In genomic region chr10:124222298-124223000, GRCh38 we compare ENCODE assay signal across 14 cellular contexts.
DNase-seq lines count a peak whose midpoint lies in the region; ATAC-seq, FAIRE-seq and TF ChIP-seq lines count a peak whose summit lies in the region.
"Had no signal": no experiment of that assay in that cellular context is flagged by ENCODE, and none has a peak within 500 bp of the region (broad histone marks: within the 10 kb centered on the region; RNA-seq: fewer than 3 reads in every experiment).

No MANE protein-coding gene starts in this region.

- 78% methylated on average over 15 of the region's 15 CpGs; no CpG with 5 or more reads in 1 of the 2 experiments for WGBS in H1 (ENCODE audit: extremely low coverage in 1 of 2, insufficient coverage in 1 of 2, insufficient read length in 1 of 2, insufficient replicate concordance in 2 of 2, low coverage in 1 of 2, low lambda C conversion rate in 2 of 2, missing lambda C conversion rate in 1 of 2), 2 experiments

- H3K27me3 Mint-ChIP-seq in activated CD4-positive, alpha-beta T cell treated with anti-CD3 and anti-CD28 coated beads, Interleukin-2, amount 10 ng/mL, durations not matched to agents 24 days and 14 days = peaks cover 2% of the 10 kb centered on the region
- peaks cover 14% of the 10 kb centered on the region for H3K27me3 Mint-ChIP-seq in activated T-cell treated with anti-CD3 and anti-CD28 coated beads, Interleukin-2, amount 50 U/mL, for 24 hours

- intact Hi-C loops in activated CD4-positive, alpha-beta T cell treated with anti-CD3 and anti-CD28 coated beads, Interleukin-2, amount 10 ng/mL, durations not matched to agents 24 days and 14 days (cut with micrococcal nuclease) = loop anchor here (10.0 kb wide), 1 partner anchor 228 kb away; no protein-coding TSS in a partner anchor
- intact Hi-C loops in Right ventricle myocardium inferior (cut with DNase I) = no loop called here

- no peak overlapping the region; a peak in 1 of 4 replicates for H3K4me2 ChIP-seq in H1 (ENCODE audit: insufficient read depth in 1 of 2, low read depth in 2 of 2, low read length in 2 of 2)

- H3K27me3 ChIP-seq in H1 (replicated peaks in 1 of 4; ENCODE audit: control insufficient read depth in 3 of 4, extremely low read depth in 1 of 4, insufficient read depth in 3 of 4, low read length in 3 of 4) = no peaks in the 10 kb centered on the region; a peak in 2 of 7 replicates

- no peak for TF ChIP-seq POLR2A in H1 (IDR thresholded peaks at IDR 0.05; ENCODE audit: control extremely low read depth in 1 of 2, low read depth in 2 of 2, low read length in 2 of 2)

- no peaks in the 10 kb centered on the region for H3K23me2 ChIP-seq in H1 (ENCODE audit: low read depth, low read length)

- no peak for TF ChIP-seq CTCF in H1 (IDR thresholded peaks at IDR 0.05; ENCODE audit: control extremely low read depth in 1 of 3, insufficient read depth in 1 of 3, low read depth in 1 of 3, low read length in 3 of 3)

- peaks cover 15% of the 10 kb centered on the region for H3K9me3 Mint-ChIP-seq in activated CD4-positive, alpha-beta T cell treated with anti-CD3 and anti-CD28 coated beads, Interleukin-2, amount 10 ng/mL, durations not matched to agents 24 days and 14 days
- peaks cover 16% of the 10 kb centered on the region for H3K9me3 Mint-ChIP-seq in activated T-cell treated with anti-CD3 and anti-CD28 coated beads, Interleukin-2, amount 50 U/mL, for 24 hours

- no peak overlapping the region for H3K27ac ChIP-seq in H1 (ENCODE audit: low read depth, low read length)

- no peaks in the 10 kb centered on the region for H3K79me2 ChIP-seq in H1 (ENCODE audit: control insufficient read depth in 1 of 2, insufficient read depth in 2 of 2, low read length in 2 of 2)

- H3K36me3 Mint-ChIP-seq in activated CD4-positive, alpha-beta T cell treated with anti-CD3 and anti-CD28 coated beads, Interleukin-2, amount 10 ng/mL, durations not matched to agents 24 days and 14 days (ENCODE audit: low read depth) = peaks cover 2% of the 10 kb centered on the region
- H3K36me3 Mint-ChIP-seq in activated T-cell treated with anti-CD3 and anti-CD28 coated beads, Interleukin-2, amount 50 U/mL, for 24 hours (ENCODE audit: low read depth) = no peaks in the 10 kb centered on the region

- peak overlapping the region; percentile 61; the same call in 1 of the 2 replicates for H2BK15ac ChIP-seq in H1 (ENCODE audit: low read length)

- H2BK20ac ChIP-seq in H1 (ENCODE audit: low read length) = no peak overlapping the region

- no peak overlapping the region for H3K4ac ChIP-seq in H1 (replicated peaks; ENCODE audit: insufficient read length, low read depth, low read length)

- no peak for DNase-seq in activated CD4-positive, alpha-beta T cell treated with anti-CD3 and anti-CD28 coated beads, Interleukin-2, amount 10 ng/mL, durations not matched to agents 24 days and 14 days
- no peak for DNase-seq in activated CD4-positive, alpha-beta T cell treated with anti-CD3 and anti-CD28 coated beads for 48 hours
- DNase-seq in H1 (ENCODE audit: low read depth in 1 of 2, low spot score in 2 of 2) (no peak), Right ventricle myocardium inferior (ENCODE audit: missing footprints) (no peak), H4 (ENCODE audit: low spot score) (no peak), NCI-H2081 (lab: John Stamatoyannopoulos, UW) (no peak)
- DNase-seq in activated T-cell treated with anti-CD3 and anti-CD28 coated beads, Interleukin-2, amount 50 U/mL, for 24 hours = no peak
- DNase-seq: activated naive CD8-positive, alpha-beta T cell treated with anti-CD3 and anti-CD28 coated beads, Interleukin-2, amount 10 ng/mL, durations not matched to agents 7 days and 5 days; NCI-H446 treated with DMSO at 0.1 percent for 48 hours; stimulated activated CD4-positive, alpha-beta T cell treated with anti-CD3 and anti-CD28 coated beads, Interleukin-15, amount 100 ng/mL, for 24 hours; stimulated activated naive CD8-positive, alpha-beta T cell treated with anti-CD3 and anti-CD28 coated beads, Interleukin-15, Interleukin-2, amounts not matched to agents 100 U/mL and 50 U/mL, for 24 hours had no signal

- H3K4me1 Mint-ChIP-seq in activated CD4-positive, alpha-beta T cell treated with anti-CD3 and anti-CD28 coated beads, Interleukin-2, amount 10 ng/mL, durations not matched to agents 24 days and 14 days = peaks cover 23% of the 10 kb centered on the region
- H3K4me1 Mint-ChIP-seq in activated T-cell treated with anti-CD3 and anti-CD28 coated beads, Interleukin-2, amount 50 U/mL, for 24 hours (ENCODE audit: low read depth) = no peaks in the 10 kb centered on the region

- no peak overlapping the region for H3K9ac ChIP-seq in H1 (replicated peaks in 1 of 4; ENCODE audit: extremely low read depth in 1 of 4, low read depth in 3 of 4, low read length in 3 of 4)

- no peak for TF ChIP-seq RAD21 in H1 (IDR thresholded peaks at IDR 0.05 in 1 of 2, conservative IDR thresholded peaks at IDR 0.05 in 1 of 2; ENCODE audit: low read depth in 2 of 2, low read length in 2 of 2)

- POLR2A ChIA-PET in H1 (lab: Charles Lee; ENCODE audit: partially characterized antibody) = interaction anchor here (0.9 to 1.3 kb wide), 2 partner anchors 15 to 196 kb away, joined by 3 to 4 read pairs; partner anchors contain the start of gene OAT

- H2AFZ ChIP-seq in H1 (ENCODE audit: low read length) = 0 out of 2 replicates have a peak overlapping the region, but pooled peaks have one; percentile 20

- no peak overlapping the region for H4K91ac ChIP-seq in H1 (replicated peaks; ENCODE audit: insufficient read length, low read length)

- H3K4me3 Mint-ChIP-seq in activated CD4-positive, alpha-beta T cell treated with anti-CD3 and anti-CD28 coated beads, Interleukin-2, amount 10 ng/mL, durations not matched to agents 24 days and 14 days = peak overlapping the region; percentile 34
- H3K4me3 Mint-ChIP-seq in activated T-cell treated with anti-CD3 and anti-CD28 coated beads, Interleukin-2, amount 50 U/mL, for 24 hours = no peak overlapping the region

- no peak for TF ChIP-seq EP300 in H1 (IDR thresholded peaks at IDR 0.05; ENCODE audit: borderline replicate concordance in 1 of 2, low read depth in 2 of 2, low read length in 2 of 2)

- no peak overlapping the region for H2AK5ac ChIP-seq in H1 (ENCODE audit: low read depth, low read length)

- peaks cover 0 to 8% (median 6%) of the 10 kb centered on the region in 4 experiments; a peak in 3 of 7 replicates for H3K4me1 ChIP-seq in H1 (replicated peaks in 1 of 4; ENCODE audit: control insufficient read depth in 3 of 4, insufficient read depth in 4 of 4, low read length in 3 of 4)

- no peaks in the 10 kb centered on the region for H3K79me1 ChIP-seq in H1 (ENCODE audit: low read depth, low read length)

- no peak overlapping the region for H2BK120ac ChIP-seq in H1 (replicated peaks; ENCODE audit: low read depth, low read length)

- H3K4me3 ChIP-seq in H1 (ENCODE audit: extremely low read depth in 1 of 4, insufficient read depth in 2 of 4, low read depth in 3 of 4, low read length in 4 of 4) = no peak overlapping the region

- peaks cover 0 to 6% of the 10 kb centered on the region in 2 experiments; a peak in 2 of 4 replicates for H3K9me3 ChIP-seq in H1 (ENCODE audit: insufficient read depth in 2 of 2, low read depth in 1 of 2, low read length in 1 of 2)

- ATAC-seq in HG03442 (IDR thresholded peaks at IDR 0.05; ENCODE audit: unreplicated experiment) (peak; percentile 17), Right ventricle myocardium inferior (no peak)
- ATAC-seq: stimulated activated naive CD8-positive, alpha-beta T cell treated with anti-CD3 and anti-CD28 coated beads, Interleukin-15, Interleukin-2, amounts not matched to agents 100 U/mL and 50 U/mL, for 24 hours had no signal

- no peak overlapping the region for H4K5ac ChIP-seq in H1 (ENCODE audit: insufficient read length, low read depth, low read length)

- H3K18ac ChIP-seq in H1 (ENCODE audit: extremely low read depth, low read length) = no peak overlapping the region; the same call in 1 of the 2 replicates

- no peak overlapping the region; the same call in 1 of the 2 replicates for H4K8ac ChIP-seq in H1 (ENCODE audit: extremely low read depth, insufficient read depth, low read length)

- no peak overlapping the region for H3K56ac ChIP-seq in H1 (replicated peaks; ENCODE audit: insufficient read length, low read depth, low read length)

- H3K23ac ChIP-seq in H1 (ENCODE audit: insufficient read length) = no peak overlapping the region

- CTCF ChIA-PET in H1 (lab: Charles Lee; ENCODE audit: partially characterized antibody) = interaction anchor here (0.6 to 2.3 kb wide), 11 partner anchors 8 to 576 kb away, joined by 3 to 8 read pairs (median 3); no protein-coding TSS in a partner anchor

- no peak overlapping the region for H2BK12ac ChIP-seq in H1 (ENCODE audit: low read depth, low read length)

- no peak for FAIRE-seq in H1 (lab: Jason Lieb, UNC)
- FAIRE-seq: A204.1, endometrium had no signal

- no peaks in the 10 kb centered on the region for H4K20me1 ChIP-seq in H1 (replicated peaks in 1 of 2; ENCODE audit: control insufficient read depth in 1 of 2, insufficient read depth in 2 of 2, low read length in 2 of 2)

- no peak overlapping the region for H3K14ac ChIP-seq in H1 (ENCODE audit: insufficient read length)

- no peaks in the 10 kb centered on the region; a peak in 1 of 8 replicates for H3K36me3 ChIP-seq in H1 (ENCODE audit: control insufficient read depth in 2 of 4, insufficient read depth in 4 of 4, low read length in 3 of 4)

- H2BK5ac ChIP-seq in H1 (ENCODE audit: low read depth, low read length) = no peak overlapping the region; the same call in 1 of the 2 replicates

- H3K27ac Mint-ChIP-seq in activated CD4-positive, alpha-beta T cell treated with anti-CD3 and anti-CD28 coated beads, Interleukin-2, amount 10 ng/mL, durations not matched to agents 24 days and 14 days = no peak overlapping the region
- no peak overlapping the region for H3K27ac Mint-ChIP-seq in activated T-cell treated with anti-CD3 and anti-CD28 coated beads, Interleukin-2, amount 50 U/mL, for 24 hours
- H3K27ac Mint-ChIP-seq: activated naive CD8-positive, alpha-beta T cell treated with anti-CD3 and anti-CD28 coated beads, Interleukin-2, amount 10 ng/mL, durations not matched to agents 7 days and 5 days had no signal

TF ChIP-seq in H1, 55 proteins besides CTCF, POLR2A, EP300 and RAD21:
- TF ChIP-seq EZH2 (IDR thresholded peaks at IDR 0.05; ENCODE audit: low read depth, low read length, severe bottlenecking) (no peak), KDM4A (IDR thresholded peaks at IDR 0.05; ENCODE audit: low read depth, low read length, severe bottlenecking) (no peak), GABPA (IDR thresholded peaks at IDR 0.05; ENCODE audit: borderline replicate concordance, insufficient read depth, low read length) (no peak)
